ENCODE assay signal across 19 cellular contexts in genomic region chrX:12370444-12371089, GRCh38.
DNase-seq lines count a peak whose midpoint lies in the region; ATAC-seq and TF ChIP-seq lines count a peak whose summit lies in the region.
"Had no signal": no experiment of that assay in that cellular context is flagged by ENCODE, and none has a peak within 500 bp of the region (broad histone marks: within the 10 kb centered on the region; RNA-seq: fewer than 3 reads in every experiment).

No MANE protein-coding gene starts in this region.

- CTCF ChIA-PET in PC-9 (lab: Charles Lee), result no interaction called here

- no peaks in the 10 kb centered on the region for H3K9me2 ChIP-seq in PC-9 (ENCODE audit: insufficient read depth)

- H3K4me3 ChIP-seq in AG10803 (ENCODE audit: low read length) (no peak overlapping the region), fibroblast of pulmonary artery (replicated peaks; ENCODE audit: low read depth, low read length) (no peak overlapping the region), osteoblast (ENCODE audit: insufficient read depth, low read length) (no peak overlapping the region), colonic mucosa (no peak overlapping the region), PC-9 (no peak overlapping the region)
- H3K4me3 ChIP-seq: lower lobe of right lung, skin epidermis, upper lobe of left lung had no signal

- ATAC-seq in activated T-cell treated with anti-CD3 and anti-CD28 coated beads, Interleukin-2, amount 50 U/mL, for 72 hours (replicated peaks in 1 of 2), result no peak
- ATAC-seq: stimulated activated naive B cell treated with anti-CD40 and anti-IgM and Interleukin-4, amounts not matched to agents 10 μg/mL and 1 μg/mL and 100 μg/mL, for 72 hours had no signal

- H3K9ac ChIP-seq in colonic mucosa (ENCODE audit: low read depth in 2 of 2, low read length in 2 of 2), result no peak overlapping the region

- H3K36me3 Mint-ChIP-seq in activated T-cell treated with anti-CD3 and anti-CD28 coated beads, Interleukin-2, amount 50 U/mL, for 72 hours (ENCODE audit: insufficient read depth in 2 of 2), result no peaks in the 10 kb centered on the region
- H3K36me3 Mint-ChIP-seq: activated naive CD8-positive, alpha-beta T cell treated with anti-CD3 and anti-CD28 coated beads for 36 hours; stimulated activated naive B cell treated with anti-CD40 and anti-IgM and Interleukin-4, amounts not matched to agents 10 μg/mL and 1 μg/mL and 100 μg/mL, for 72 hours had no signal

- H3K9me3 ChIP-seq in osteoblast (ENCODE audit: low read depth, low read length) (no peaks in the 10 kb centered on the region), colonic mucosa (no peaks in the 10 kb centered on the region), PC-9 (ENCODE audit: insufficient read depth, low read depth) (no peaks in the 10 kb centered on the region)
- H3K9me3 ChIP-seq: lower lobe of right lung, upper lobe of left lung had no signal

- H3K36me3 ChIP-seq in osteoblast (ENCODE audit: insufficient read depth, low read length), result no peaks in the 10 kb centered on the region
- no peaks in the 10 kb centered on the region for H3K36me3 ChIP-seq in colonic mucosa
- no peaks in the 10 kb centered on the region for H3K36me3 ChIP-seq in PC-9 (ENCODE audit: low read depth)
- H3K36me3 ChIP-seq: lower lobe of right lung, upper lobe of left lung had no signal

- no peaks in the 10 kb centered on the region for H3F3A ChIP-seq in PC-9 (ENCODE audit: insufficient read depth, low read depth)

- H3K4me3 Mint-ChIP-seq in activated T-cell treated with anti-CD3 and anti-CD28 coated beads, Interleukin-2, amount 50 U/mL, for 72 hours, result no peak overlapping the region
- H3K4me3 Mint-ChIP-seq: activated CD4-positive, alpha-beta T cell treated with anti-CD3 and anti-CD28 coated beads, Interleukin-2, amount 10 ng/mL, durations not matched to agents 7 days and 5 days; activated naive CD8-positive, alpha-beta T cell treated with anti-CD3 and anti-CD28 coated beads for 36 hours; neural crest cell; stimulated activated naive B cell treated with anti-CD40 and anti-IgM and Interleukin-4, amounts not matched to agents 10 μg/mL and 1 μg/mL and 100 μg/mL, for 72 hours had no signal

- no peak overlapping the region for H3K27ac Mint-ChIP-seq in activated T-cell treated with anti-CD3 and anti-CD28 coated beads, Interleukin-2, amount 50 U/mL, for 72 hours
- H3K27ac Mint-ChIP-seq: activated CD4-positive, alpha-beta T cell treated with anti-CD3 and anti-CD28 coated beads, Interleukin-2, amount 10 ng/mL, durations not matched to agents 7 days and 5 days; activated naive CD8-positive, alpha-beta T cell treated with anti-CD3 and anti-CD28 coated beads for 36 hours; stimulated activated naive B cell treated with anti-CD40 and anti-IgM and Interleukin-4, amounts not matched to agents 10 μg/mL and 1 μg/mL and 100 μg/mL, for 72 hours had no signal

- no peak for TF ChIP-seq CTCF in AG10803 (conservative IDR thresholded peaks at IDR 0.05; ENCODE audit: low read length)
- no peak for TF ChIP-seq CTCF in fibroblast of pulmonary artery (IDR thresholded peaks at IDR 0.05; ENCODE audit: low read length, missing control alignments)
- TF ChIP-seq CTCF in osteoblast (IDR thresholded peaks at IDR 0.05; ENCODE audit: extremely low read depth, low read depth, low read length), result no peak
- no peak for TF ChIP-seq CTCF in colonic mucosa (IDR thresholded peaks at IDR 0.05)
- no peak for TF ChIP-seq CTCF in PC-9 (conservative IDR thresholded peaks at IDR 0.05)

- no peaks in the 10 kb centered on the region for H3K9me3 Mint-ChIP-seq in activated T-cell treated with anti-CD3 and anti-CD28 coated beads, Interleukin-2, amount 50 U/mL, for 72 hours
- H3K9me3 Mint-ChIP-seq: activated CD4-positive, alpha-beta T cell treated with anti-CD3 and anti-CD28 coated beads, Interleukin-2, amount 10 ng/mL, durations not matched to agents 7 days and 5 days; activated naive CD8-positive, alpha-beta T cell treated with anti-CD3 and anti-CD28 coated beads for 36 hours; stimulated activated naive B cell treated with anti-CD40 and anti-IgM and Interleukin-4, amounts not matched to agents 10 μg/mL and 1 μg/mL and 100 μg/mL, for 72 hours had no signal

- no peaks in the 10 kb centered on the region for H3K27me3 Mint-ChIP-seq in activated T-cell treated with anti-CD3 and anti-CD28 coated beads, Interleukin-2, amount 50 U/mL, for 72 hours (ENCODE audit: low read depth)
- H3K27me3 Mint-ChIP-seq: activated CD4-positive, alpha-beta T cell treated with anti-CD3 and anti-CD28 coated beads, Interleukin-2, amount 10 ng/mL, durations not matched to agents 7 days and 5 days; activated naive CD8-positive, alpha-beta T cell treated with anti-CD3 and anti-CD28 coated beads for 36 hours had no signal

- H3K79me2 ChIP-seq in osteoblast (ENCODE audit: insufficient read depth, low read length) (no peaks in the 10 kb centered on the region), PC-9 (ENCODE audit: low read depth) (no peaks in the 10 kb centered on the region)

- intact Hi-C loops in colonic mucosa (cut with DNase I), result no loop called here
- intact Hi-C loops in PC-9 (cut with micrococcal nuclease; ENCODE audit: unreplicated experiment), result no loop called here

- DNase-seq in AG10803 (ENCODE audit: low read depth) (peak; percentile 93), NCI-H226 (peak; percentile 60), fibroblast of pulmonary artery (ENCODE audit: low read depth) (peak; percentile 90), osteoblast (ENCODE audit: insufficient read length, low spot score, missing footprints) (peak; percentile 61), HT-29 (ENCODE audit: low spot score) (no peak), colonic mucosa (no peak), PC-9 (no peak)
- no peak for DNase-seq in activated T-cell treated with anti-CD3 and anti-CD28 coated beads, Interleukin-2, amount 50 U/mL, for 72 hours
- DNase-seq: activated CD4-positive, alpha-beta T cell treated with anti-CD3 and anti-CD28 coated beads, Interleukin-2, amount 10 ng/mL, durations not matched to agents 7 days and 5 days; activated naive CD8-positive, alpha-beta T cell treated with anti-CD3 and anti-CD28 coated beads for 36 hours; DMS79; lower lobe of right lung; NCI-H1092 treated with DMSO at 0.1 percent for 48 hours; NK-92 treated with Interleukin-12 subunit alpha and Interleukin-12 subunit beta, amount 100 ng/mL, for 24 hours; stimulated activated naive B cell treated with anti-CD40 and anti-IgM and Interleukin-4, amounts not matched to agents 10 μg/mL and 1 μg/mL and 100 μg/mL, for 72 hours; upper lobe of left lung had no signal

- no peaks in the 10 kb centered on the region for H3K27me3 ChIP-seq in osteoblast (ENCODE audit: insufficient read depth, low read length)
- no peaks in the 10 kb centered on the region for H3K27me3 ChIP-seq in colonic mucosa
- no peaks in the 10 kb centered on the region for H3K27me3 ChIP-seq in PC-9 (ENCODE audit: insufficient read depth, low read depth)
- H3K27me3 ChIP-seq: upper lobe of left lung had no signal

- no TSS peak for BruUV-seq in PC-9 (replicated peaks; lab: Mats Ljungman, UMichigan)

- peak overlapping the region; percentile 51 for H3K27ac ChIP-seq in osteoblast (ENCODE audit: low read depth, low read length)
- no peak overlapping the region for H3K27ac ChIP-seq in colonic mucosa
- no peak overlapping the region for H3K27ac ChIP-seq in PC-9
- H3K27ac ChIP-seq: C4-2B, lower lobe of right lung, skin epidermis, upper lobe of left lung had no signal

- POLR2A ChIA-PET in PC-9 (lab: Charles Lee; ENCODE audit: unreplicated experiment), result no interaction called here

- H3K4me2 ChIP-seq in osteoblast (ENCODE audit: insufficient read depth, low read length) (no peak overlapping the region), PC-9 (no peak overlapping the region)

- H2AFZ ChIP-seq in osteoblast (ENCODE audit: low read length) (no peak overlapping the region), PC-9 (no peak overlapping the region)

- no peaks in the 10 kb centered on the region for H3K4me1 Mint-ChIP-seq in activated T-cell treated with anti-CD3 and anti-CD28 coated beads, Interleukin-2, amount 50 U/mL, for 72 hours (ENCODE audit: low read depth)
- H3K4me1 Mint-ChIP-seq: activated CD4-positive, alpha-beta T cell treated with anti-CD3 and anti-CD28 coated beads, Interleukin-2, amount 10 ng/mL, durations not matched to agents 7 days and 5 days; activated naive CD8-positive, alpha-beta T cell treated with anti-CD3 and anti-CD28 coated beads for 36 hours; neural crest cell; stimulated activated naive B cell treated with anti-CD40 and anti-IgM and Interleukin-4, amounts not matched to agents 10 μg/mL and 1 μg/mL and 100 μg/mL, for 72 hours had no signal

- H4K20me1 ChIP-seq in osteoblast (ENCODE audit: insufficient read depth, low read length) (no peaks in the 10 kb centered on the region), PC-9 (ENCODE audit: insufficient read depth) (no peaks in the 10 kb centered on the region)

- peaks cover 5% of the 10 kb centered on the region for H3K4me1 ChIP-seq in osteoblast (ENCODE audit: insufficient read depth, low read length)
- no peaks in the 10 kb centered on the region for H3K4me1 ChIP-seq in colonic mucosa
- no peaks in the 10 kb centered on the region for H3K4me1 ChIP-seq in PC-9 (replicated peaks; ENCODE audit: insufficient read depth)
- H3K4me1 ChIP-seq: lower lobe of right lung, upper lobe of left lung had no signal

Comparison
In these comparisons a context has a peak if more than half of its experiments do, and no peak if none do; other contexts are left out.
1. DNase-seq: peak in AG10803 (single experiment), NCI-H226 (single experiment), fibroblast of pulmonary artery (single experiment) and osteoblast (single experiment); none in HT-29 (single experiment), colonic mucosa (single experiment), PC-9 (0 of 2) and activated T-cell treated with anti-CD3 and anti-CD28 coated beads, Interleukin-2, amount 50 U/mL, for 72 hours (0 of 2).